In genomic region chr1:62905872-62906271, GRCh38 we compare ENCODE assay signal across 20 cellular contexts.
"Had no signal": no experiment of that assay in that cellular context is flagged by ENCODE, and none has a peak within 500 bp of the region (broad histone marks: within the 10 kb centered on the region; RNA-seq: fewer than 3 reads in every experiment).

No MANE protein-coding gene starts in this region.

- H3K36me3 ChIP-seq: ascending aorta, SJSA1 had no signal

- H3K4me1 Mint-ChIP-seq: activated B cell treated with CpG ODN at 0.5 μM for 24 hours; activated CD4-positive, alpha-beta T cell treated with anti-CD3 and anti-CD28 coated beads, Interleukin-2, amount 10 ng/mL, durations not matched to agents 24 days and 14 days; activated CD8-positive, alpha-beta memory T cell treated with anti-CD3 and anti-CD28 coated beads, Interleukin-2, amount 10 ng/mL, durations not matched to agents 7 days and 5 days had no signal

- H3K9me3 Mint-ChIP-seq: activated B cell treated with CpG ODN at 0.5 μM for 24 hours; activated CD4-positive, alpha-beta T cell treated with anti-CD3 and anti-CD28 coated beads, Interleukin-2, amount 10 ng/mL, durations not matched to agents 24 days and 14 days; activated naive CD4-positive, alpha-beta T cell treated with anti-CD3 and anti-CD28 coated beads, Interleukin-2, amount 50 U/mL, for 72 hours; activated naive CD8-positive, alpha-beta T cell treated with anti-CD3 and anti-CD28 coated beads, Interleukin-2, amount 50 U/mL, for 24 hours; activated T-cell treated with anti-CD3 and anti-CD28 coated beads, Interleukin-2, amount 50 U/mL, for 4 hours; T-helper 1 cell treated with Interleukin-12 subunit alpha and Interleukin-12 subunit beta and Interleukin-4 antibody, amounts not matched to agents 30 μg/mL and 1 μg/mL, for 36 hours had no signal

- H3K27me3 Mint-ChIP-seq: activated B cell treated with CpG ODN at 0.5 μM for 24 hours had no signal

- H3K4me2 ChIP-seq: KMS-11 had no signal

- H3K36me3 Mint-ChIP-seq: activated CD8-positive, alpha-beta memory T cell treated with anti-CD3 and anti-CD28 coated beads, Interleukin-2, amount 10 ng/mL, durations not matched to agents 7 days and 5 days; activated naive CD4-positive, alpha-beta T cell treated with anti-CD3 and anti-CD28 coated beads, Interleukin-2, amount 50 U/mL, for 72 hours had no signal

- H3K4me1 ChIP-seq: ascending aorta, body of pancreas, SJSA1 had no signal

- ATAC-seq: activated CD8-positive, alpha-beta memory T cell treated with anti-CD3 and anti-CD28 coated beads, Interleukin-2, amount 10 ng/mL, durations not matched to agents 7 days and 5 days; activated naive CD4-positive, alpha-beta T cell treated with anti-CD3 and anti-CD28 coated beads, Interleukin-2, amount 50 U/mL, for 72 hours; activated naive CD8-positive, alpha-beta T cell treated with anti-CD3 and anti-CD28 coated beads, Interleukin-2, amount 50 U/mL, for 24 hours; activated T-cell treated with anti-CD3 and anti-CD28 coated beads, Interleukin-2, amount 50 U/mL, for 4 hours; body of pancreas had no signal

- H3K27ac Mint-ChIP-seq: activated B cell treated with CpG ODN at 0.5 μM for 24 hours; activated CD4-positive, alpha-beta T cell treated with anti-CD3 and anti-CD28 coated beads, Interleukin-2, amount 10 ng/mL, durations not matched to agents 24 days and 14 days; activated CD8-positive, alpha-beta memory T cell treated with anti-CD3 and anti-CD28 coated beads, Interleukin-2, amount 10 ng/mL, durations not matched to agents 7 days and 5 days; activated naive CD4-positive, alpha-beta T cell treated with anti-CD3 and anti-CD28 coated beads, Interleukin-2, amount 50 U/mL, for 72 hours; activated naive CD8-positive, alpha-beta T cell treated with anti-CD3 and anti-CD28 coated beads, Interleukin-2, amount 50 U/mL, for 24 hours; T-helper 1 cell treated with Interleukin-12 subunit alpha and Interleukin-12 subunit beta and Interleukin-4 antibody, amounts not matched to agents 30 μg/mL and 1 μg/mL, for 36 hours had no signal

- H3K4me3 ChIP-seq: ascending aorta, body of pancreas, SJSA1 had no signal

- H3K4me3 Mint-ChIP-seq: activated B cell treated with CpG ODN at 0.5 μM for 24 hours; activated CD4-positive, alpha-beta T cell treated with anti-CD3 and anti-CD28 coated beads, Interleukin-2, amount 10 ng/mL, durations not matched to agents 24 days and 14 days; activated CD8-positive, alpha-beta memory T cell treated with anti-CD3 and anti-CD28 coated beads, Interleukin-2, amount 10 ng/mL, durations not matched to agents 7 days and 5 days; activated naive CD8-positive, alpha-beta T cell treated with anti-CD3 and anti-CD28 coated beads, Interleukin-2, amount 50 U/mL, for 24 hours; activated T-cell treated with anti-CD3 and anti-CD28 coated beads, Interleukin-2, amount 50 U/mL, for 4 hours; T-helper 1 cell treated with Interleukin-12 subunit alpha and Interleukin-12 subunit beta and Interleukin-4 antibody, amounts not matched to agents 30 μg/mL and 1 μg/mL, for 36 hours had no signal

- H3K27ac ChIP-seq: ascending aorta, body of pancreas, KMS-11, SJSA1 had no signal

- H3K9me3 ChIP-seq: ascending aorta, body of pancreas, SJSA1 had no signal

- H3K27me3 ChIP-seq: ascending aorta, body of pancreas had no signal

- DNase-seq: activated B cell treated with CpG ODN at 0.5 μM for 24 hours; activated CD4-positive, alpha-beta T cell treated with anti-CD3 and anti-CD28 coated beads for 1 hour; activated CD4-positive, alpha-beta T cell treated with anti-CD3 and anti-CD28 coated beads, Interleukin-2, amount 10 ng/mL, durations not matched to agents 24 days and 14 days; activated CD4-positive, alpha-beta T cell treated with anti-CD3 and anti-CD28 coated beads, Interleukin-2, amount 50 U/mL, for 48 hours; activated CD8-positive, alpha-beta memory T cell treated with anti-CD3 and anti-CD28 coated beads, Interleukin-2, amount 10 ng/mL, durations not matched to agents 7 days and 5 days; activated effector memory CD4-positive, alpha-beta T cell treated with anti-CD3 and anti-CD28 coated beads, Interleukin-2, amount 50 U/mL, for 16 hours; activated naive CD4-positive, alpha-beta T cell treated with Interleukin-2 at 50 U/mL for 16 hours; activated T-cell treated with anti-CD3 and anti-CD28 coated beads, Interleukin-2, amount 50 U/mL, for 4 hours; amniotic stem cell; body of pancreas; central memory CD4-positive, alpha-beta T cell; NCI-H2081 treated with DMSO at 0.1 percent for 48 hours; NCI-H226; NCI-H524 had no signal
